Comparison of ENCODE assay signal across 27 cellular contexts in genomic region chr2:182228073-182228473, GRCh38.
A peak's percentile ranks its signal among the peaks of the same experiment; 100 is the strongest.
DNase-seq lines count a peak whose midpoint lies in the region; ATAC-seq and TF ChIP-seq lines count a peak whose summit lies in the region.
"Had no signal": no experiment of that assay in that cellular context is flagged by ENCODE, and none has a peak within 500 bp of the region (broad histone marks: within the 10 kb centered on the region; RNA-seq: fewer than 3 reads in every experiment).

No MANE protein-coding gene starts in this region.

- H3K9ac ChIP-seq in GM23248: no peak overlapping the region

- H3K79me2 ChIP-seq in GM23248 (ENCODE audit: insufficient read depth): no peaks in the 10 kb centered on the region

- no peak overlapping the region for H2AFZ ChIP-seq in GM23248

- intact Hi-C loops in heart left ventricle (cut with DNase I): no loop called here

- 0 out of 2 replicates have a peak, but pooled peaks cover 7% of the 10 kb centered on the region for H3K9me2 ChIP-seq in GM23248 (ENCODE audit: insufficient read depth)

- in situ Hi-C loops in GM23248 (cut with MboI): no loop called here

- DNase-seq in GM23248 (no peak), NCI-H146 (lab: John Stamatoyannopoulos, UW) (peak; percentile 96), NCI-H345 treated with DMSO at 0.1 percent for 48 hours (lab: John Stamatoyannopoulos, UW; ENCODE audit: unreplicated experiment) (peak; percentile 82), heart left ventricle (peak in 1 of 5 donors; percentile 24), nucleus accumbens (lab: John Stamatoyannopoulos, UW) (no peak), AG08396 (ENCODE audit: low spot score) (no peak)
- DNase-seq: activated CD4-positive, alpha-beta T cell treated with anti-CD3 and anti-CD28 coated beads, Interleukin-2, amount 50 U/mL, for 4 hours; activated effector memory CD4-positive, alpha-beta T cell treated with anti-CD3 and anti-CD28 coated beads, Interleukin-2, amount 50 U/mL, for 16 hours; amniotic stem cell; caudate nucleus; CD4-positive, CD25-positive, alpha-beta regulatory T cell; DMS79 treated with DMSO at 0.1 percent for 48 hours; hypothalamus; lower lobe of right lung; NK-92 treated with Interleukin-12 subunit alpha and Interleukin-12 subunit beta, amount 100 ng/mL, for 24 hours; stimulated activated CD4-positive, alpha-beta T cell treated with anti-CD3 and anti-CD28 coated beads, Interleukin-2, amount 100 ng/mL, for 24 hours; stimulated activated naive CD4-positive, alpha-beta T cell; WERI-Rb-1 had no signal

- TF ChIP-seq CTCF in heart left ventricle (IDR thresholded peaks at IDR 0.05): no peak

- H3F3A ChIP-seq in GM23248 (ENCODE audit: insufficient read depth): peaks cover 35% of the 10 kb centered on the region

- ATAC-seq in heart left ventricle (peak; percentile 87 to 96 (median 91)), GM19455 (IDR thresholded peaks at IDR 0.05; ENCODE audit: unreplicated experiment) (no peak), GM21423 (IDR thresholded peaks at IDR 0.05; ENCODE audit: unreplicated experiment) (no peak)
- ATAC-seq: lower lobe of right lung, Panc1 had no signal

- H3K27ac ChIP-seq in GM23248 (peak overlapping the region; percentile 85; the same call in 1 of the 2 replicates), heart left ventricle (peak overlapping the region in 9 of 12 donors; percentile 23 to 73 (median 62))
- H3K27ac ChIP-seq: epithelial cell of prostate, lower lobe of right lung, prostate gland, SK-N-MC, skin epidermis, thoracic aorta, WERI-Rb-1 had no signal

- H3K36me3 ChIP-seq in GM23248 (ENCODE audit: low read depth) (no peaks in the 10 kb centered on the region), heart left ventricle (peaks cover 0 to 14% (median 0%) of the 10 kb centered on the region in 9 donors)
- H3K36me3 ChIP-seq: HAP-1, lower lobe of right lung, prostate gland, WERI-Rb-1 had no signal

- peak overlapping the region; percentile 58 for H3K4me2 ChIP-seq in GM23248 (ENCODE audit: unreplicated experiment)

- WGBS in GM23248 (ENCODE audit: low coverage in 1 of 2, low lambda C conversion rate in 2 of 2, missing lambda C conversion rate in 2 of 2), 2 experiments: 74 to 78% methylated on average over 2 of the region's 2 CpGs
- 19 to 49% (median 25%) methylated on average over 2 of the region's 2 CpGs for WGBS in heart left ventricle, 4 donors

- H3K27me3 ChIP-seq in GM23248 (replicated peaks; ENCODE audit: insufficient read depth): no peaks in the 10 kb centered on the region
- no peaks in the 10 kb centered on the region for H3K27me3 ChIP-seq in heart left ventricle

- H3K9me3 ChIP-seq in GM23248 (ENCODE audit: low read depth): no peaks in the 10 kb centered on the region
- H3K9me3 ChIP-seq in heart left ventricle: no peaks in the 10 kb centered on the region
- H3K9me3 ChIP-seq: HAP-1, lower lobe of right lung, prostate gland, thoracic aorta had no signal

- peaks cover 40% of the 10 kb centered on the region for H3K4me1 ChIP-seq in GM23248 (ENCODE audit: insufficient read depth)
- peaks cover 0 to 15% (median 0%) of the 10 kb centered on the region in 12 donors for H3K4me1 ChIP-seq in heart left ventricle
- H3K4me1 ChIP-seq: HAP-1, lower lobe of right lung, prostate gland had no signal

- H3K4me3 ChIP-seq in GM23248 (no peak overlapping the region), heart left ventricle (no peak overlapping the region)
- H3K4me3 ChIP-seq: HAP-1, lower lobe of right lung, prostate gland, SK-N-MC, skin epidermis, thoracic aorta had no signal

- H4K20me1 ChIP-seq in GM23248 (ENCODE audit: insufficient read depth): no peaks in the 10 kb centered on the region

- TF ChIP-seq POLR2A in heart left ventricle (IDR thresholded peaks at IDR 0.05): no peak

Comparison
In these comparisons a context has a peak if more than half of its experiments do, and no peak if none do; other contexts are left out.
1. DNase-seq: peak in NCI-H146 (single experiment) and NCI-H345 treated with DMSO at 0.1 percent for 48 hours (single experiment); none in GM23248 (single experiment), nucleus accumbens (0 of 56) and AG08396 (single experiment).
2. ATAC-seq: peak in heart left ventricle (4 of 4); none in GM19455 (single experiment) and GM21423 (single experiment).